2 cellular contexts compared by ENCODE assay signal in genomic region chr12:67632005-67632404, GRCh38.
TF ChIP-seq lines count a peak whose summit lies in the region.

No MANE protein-coding gene starts in this region.

TF ChIP-seq in GM23338, 12 proteins besides CTCF, POLR2A, EP300 and RAD21 (continued from another document):
- TF ChIP-seq, protein P1, sequence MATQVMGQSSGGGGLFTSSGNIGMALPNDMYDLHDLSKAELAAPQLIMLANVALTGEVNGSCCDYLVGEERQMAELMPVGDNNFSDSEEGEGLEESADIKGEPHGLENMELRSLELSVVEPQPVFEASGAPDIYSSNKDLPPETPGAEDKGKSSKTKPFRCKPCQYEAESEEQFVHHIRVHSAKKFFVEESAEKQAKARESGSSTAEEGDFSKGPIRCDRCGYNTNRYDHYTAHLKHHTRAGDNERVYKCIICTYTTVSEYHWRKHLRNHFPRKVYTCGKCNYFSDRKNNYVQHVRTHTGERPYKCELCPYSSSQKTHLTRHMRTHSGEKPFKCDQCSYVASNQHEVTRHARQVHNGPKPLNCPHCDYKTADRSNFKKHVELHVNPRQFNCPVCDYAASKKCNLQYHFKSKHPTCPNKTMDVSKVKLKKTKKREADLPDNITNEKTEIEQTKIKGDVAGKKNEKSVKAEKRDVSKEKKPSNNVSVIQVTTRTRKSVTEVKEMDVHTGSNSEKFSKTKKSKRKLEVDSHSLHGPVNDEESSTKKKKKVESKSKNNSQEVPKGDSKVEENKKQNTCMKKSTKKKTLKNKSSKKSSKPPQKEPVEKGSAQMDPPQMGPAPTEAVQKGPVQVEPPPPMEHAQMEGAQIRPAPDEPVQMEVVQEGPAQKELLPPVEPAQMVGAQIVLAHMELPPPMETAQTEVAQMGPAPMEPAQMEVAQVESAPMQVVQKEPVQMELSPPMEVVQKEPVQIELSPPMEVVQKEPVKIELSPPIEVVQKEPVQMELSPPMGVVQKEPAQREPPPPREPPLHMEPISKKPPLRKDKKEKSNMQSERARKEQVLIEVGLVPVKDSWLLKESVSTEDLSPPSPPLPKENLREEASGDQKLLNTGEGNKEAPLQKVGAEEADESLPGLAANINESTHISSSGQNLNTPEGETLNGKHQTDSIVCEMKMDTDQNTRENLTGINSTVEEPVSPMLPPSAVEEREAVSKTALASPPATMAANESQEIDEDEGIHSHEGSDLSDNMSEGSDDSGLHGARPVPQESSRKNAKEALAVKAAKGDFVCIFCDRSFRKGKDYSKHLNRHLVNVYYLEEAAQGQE (IDR thresholded peaks at IDR 0.05; ENCODE audit: unreplicated experiment), result no peak
- TF ChIP-seq JUNB (IDR thresholded peaks at IDR 0.05; ENCODE audit: unreplicated experiment) (no peak), EZH2phosphoT487 (IDR thresholded peaks at IDR 0.05; ENCODE audit: unreplicated experiment) (no peak), CREB1 (CRISPR knock-in tag; IDR thresholded peaks at IDR 0.05; ENCODE audit: low read depth) (no peak), ZNF114 (CRISPR knock-in tag; IDR thresholded peaks at IDR 0.05) (no peak), STAT1 (IDR thresholded peaks at IDR 0.05; ENCODE audit: unreplicated experiment) (no peak), ETS1 (IDR thresholded peaks at IDR 0.05) (no peak), POLR2AphosphoS5 (IDR thresholded peaks at IDR 0.05; ENCODE audit: low read depth) (no peak), ZNF462 (CRISPR knock-in tag; IDR thresholded peaks at IDR 0.05) (no peak)

TF ChIP-seq in neural cell, 6 proteins besides CTCF, POLR2A, EP300 and RAD21:
- TF ChIP-seq, protein P1 (IDR thresholded peaks at IDR 0.05; ENCODE audit: borderline replicate concordance), result no peak
- TF ChIP-seq POLR2AphosphoS5 (IDR thresholded peaks at IDR 0.05), result peak; percentile 77
